In the genomic region with DNA sequence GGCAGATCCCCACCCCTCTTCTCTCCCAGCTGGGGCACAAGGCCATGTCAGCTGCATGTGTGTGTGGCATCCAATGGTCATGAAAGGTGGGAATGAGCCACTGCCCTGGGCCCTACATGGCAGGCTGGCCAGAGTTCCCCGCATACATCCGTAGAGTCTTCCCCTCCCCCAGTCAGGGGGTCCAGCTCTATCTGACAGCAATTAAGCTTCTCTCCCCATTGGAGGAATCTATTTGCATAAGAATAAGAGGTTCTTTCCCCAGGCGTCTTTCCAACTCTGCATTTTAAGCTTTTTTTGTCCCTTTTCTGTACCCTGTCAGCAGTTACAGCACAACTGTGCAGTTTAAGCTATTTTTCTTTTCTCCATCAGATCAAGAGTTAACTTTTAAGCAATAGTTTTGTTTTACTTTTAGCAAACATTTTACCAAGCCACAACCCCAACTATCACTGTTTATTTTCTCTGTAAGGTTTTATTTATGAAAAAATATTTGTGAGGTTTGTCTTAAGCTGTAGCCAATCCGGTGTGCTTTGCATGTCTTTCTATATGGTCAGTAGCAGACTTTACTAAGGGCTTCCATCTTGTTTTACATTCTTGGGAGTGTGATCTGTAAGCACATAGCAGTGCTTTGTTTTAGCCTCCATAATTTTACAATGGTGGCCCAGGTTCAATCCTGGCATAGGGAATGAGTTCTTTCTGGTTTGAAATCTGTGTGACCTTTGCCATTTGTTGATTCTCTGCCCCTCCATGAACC, we compare ENCODE assay signal across 2 cellular contexts.
TF ChIP-seq lines count a peak whose summit lies in the region.

No MANE protein-coding gene starts in this region.

TF ChIP-seq in GM23338, 12 proteins besides CTCF, POLR2A, EP300 and RAD21 (continues in another document):
- TF ChIP-seq POLR2AphosphoS5 (IDR thresholded peaks at IDR 0.05; ENCODE audit: low read depth) (no peak), EZH2phosphoT487 (IDR thresholded peaks at IDR 0.05; ENCODE audit: unreplicated experiment) (no peak), STAT1 (IDR thresholded peaks at IDR 0.05; ENCODE audit: unreplicated experiment) (no peak), ZNF114 (CRISPR knock-in tag; IDR thresholded peaks at IDR 0.05) (no peak), CREB1 (CRISPR knock-in tag; IDR thresholded peaks at IDR 0.05; ENCODE audit: low read depth) (no peak), JUNB (IDR thresholded peaks at IDR 0.05; ENCODE audit: unreplicated experiment) (no peak), ZNF331 (CRISPR knock-in tag; IDR thresholded peaks at IDR 0.05; ENCODE audit: low read depth) (no peak), NANOG (IDR thresholded peaks at IDR 0.05; ENCODE audit: borderline replicate concordance) (no peak)
- TF ChIP-seq, protein P1, sequence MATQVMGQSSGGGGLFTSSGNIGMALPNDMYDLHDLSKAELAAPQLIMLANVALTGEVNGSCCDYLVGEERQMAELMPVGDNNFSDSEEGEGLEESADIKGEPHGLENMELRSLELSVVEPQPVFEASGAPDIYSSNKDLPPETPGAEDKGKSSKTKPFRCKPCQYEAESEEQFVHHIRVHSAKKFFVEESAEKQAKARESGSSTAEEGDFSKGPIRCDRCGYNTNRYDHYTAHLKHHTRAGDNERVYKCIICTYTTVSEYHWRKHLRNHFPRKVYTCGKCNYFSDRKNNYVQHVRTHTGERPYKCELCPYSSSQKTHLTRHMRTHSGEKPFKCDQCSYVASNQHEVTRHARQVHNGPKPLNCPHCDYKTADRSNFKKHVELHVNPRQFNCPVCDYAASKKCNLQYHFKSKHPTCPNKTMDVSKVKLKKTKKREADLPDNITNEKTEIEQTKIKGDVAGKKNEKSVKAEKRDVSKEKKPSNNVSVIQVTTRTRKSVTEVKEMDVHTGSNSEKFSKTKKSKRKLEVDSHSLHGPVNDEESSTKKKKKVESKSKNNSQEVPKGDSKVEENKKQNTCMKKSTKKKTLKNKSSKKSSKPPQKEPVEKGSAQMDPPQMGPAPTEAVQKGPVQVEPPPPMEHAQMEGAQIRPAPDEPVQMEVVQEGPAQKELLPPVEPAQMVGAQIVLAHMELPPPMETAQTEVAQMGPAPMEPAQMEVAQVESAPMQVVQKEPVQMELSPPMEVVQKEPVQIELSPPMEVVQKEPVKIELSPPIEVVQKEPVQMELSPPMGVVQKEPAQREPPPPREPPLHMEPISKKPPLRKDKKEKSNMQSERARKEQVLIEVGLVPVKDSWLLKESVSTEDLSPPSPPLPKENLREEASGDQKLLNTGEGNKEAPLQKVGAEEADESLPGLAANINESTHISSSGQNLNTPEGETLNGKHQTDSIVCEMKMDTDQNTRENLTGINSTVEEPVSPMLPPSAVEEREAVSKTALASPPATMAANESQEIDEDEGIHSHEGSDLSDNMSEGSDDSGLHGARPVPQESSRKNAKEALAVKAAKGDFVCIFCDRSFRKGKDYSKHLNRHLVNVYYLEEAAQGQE (IDR thresholded peaks at IDR 0.05; ENCODE audit: unreplicated experiment): no peak
- TF ChIP-seq, protein P2, sequence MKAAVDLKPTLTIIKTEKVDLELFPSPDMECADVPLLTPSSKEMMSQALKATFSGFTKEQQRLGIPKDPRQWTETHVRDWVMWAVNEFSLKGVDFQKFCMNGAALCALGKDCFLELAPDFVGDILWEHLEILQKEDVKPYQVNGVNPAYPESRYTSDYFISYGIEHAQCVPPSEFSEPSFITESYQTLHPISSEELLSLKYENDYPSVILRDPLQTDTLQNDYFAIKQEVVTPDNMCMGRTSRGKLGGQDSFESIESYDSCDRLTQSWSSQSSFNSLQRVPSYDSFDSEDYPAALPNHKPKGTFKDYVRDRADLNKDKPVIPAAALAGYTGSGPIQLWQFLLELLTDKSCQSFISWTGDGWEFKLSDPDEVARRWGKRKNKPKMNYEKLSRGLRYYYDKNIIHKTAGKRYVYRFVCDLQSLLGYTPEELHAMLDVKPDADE (IDR thresholded peaks at IDR 0.05): no peak

TF ChIP-seq in IMR-90, 13 proteins besides CTCF, POLR2A, EP300 and RAD21:
- TF ChIP-seq FOS (IDR thresholded peaks at IDR 0.05; ENCODE audit: low read depth, low read length): no peak
- TF ChIP-seq CHD1 (IDR thresholded peaks at IDR 0.05; ENCODE audit: low read depth, low read length): no peak
- TF ChIP-seq, protein P3, sequence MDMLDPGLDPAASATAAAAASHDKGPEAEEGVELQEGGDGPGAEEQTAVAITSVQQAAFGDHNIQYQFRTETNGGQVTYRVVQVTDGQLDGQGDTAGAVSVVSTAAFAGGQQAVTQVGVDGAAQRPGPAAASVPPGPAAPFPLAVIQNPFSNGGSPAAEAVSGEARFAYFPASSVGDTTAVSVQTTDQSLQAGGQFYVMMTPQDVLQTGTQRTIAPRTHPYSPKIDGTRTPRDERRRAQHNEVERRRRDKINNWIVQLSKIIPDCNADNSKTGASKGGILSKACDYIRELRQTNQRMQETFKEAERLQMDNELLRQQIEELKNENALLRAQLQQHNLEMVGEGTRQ (IDR thresholded peaks at IDR 0.05; ENCODE audit: low read depth, low read length): no peak
- TF ChIP-seq NFE2L2 (IDR thresholded peaks at IDR 0.05; ENCODE audit: low read depth, low read length): no peak
- TF ChIP-seq MAZ (IDR thresholded peaks at IDR 0.05; ENCODE audit: borderline replicate concordance, low read depth, low read length): no peak
- TF ChIP-seq, protein P4, sequence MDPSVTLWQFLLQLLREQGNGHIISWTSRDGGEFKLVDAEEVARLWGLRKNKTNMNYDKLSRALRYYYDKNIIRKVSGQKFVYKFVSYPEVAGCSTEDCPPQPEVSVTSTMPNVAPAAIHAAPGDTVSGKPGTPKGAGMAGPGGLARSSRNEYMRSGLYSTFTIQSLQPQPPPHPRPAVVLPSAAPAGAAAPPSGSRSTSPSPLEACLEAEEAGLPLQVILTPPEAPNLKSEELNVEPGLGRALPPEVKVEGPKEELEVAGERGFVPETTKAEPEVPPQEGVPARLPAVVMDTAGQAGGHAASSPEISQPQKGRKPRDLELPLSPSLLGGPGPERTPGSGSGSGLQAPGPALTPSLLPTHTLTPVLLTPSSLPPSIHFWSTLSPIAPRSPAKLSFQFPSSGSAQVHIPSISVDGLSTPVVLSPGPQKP (IDR thresholded peaks at IDR 0.05; ENCODE audit: borderline replicate concordance, low read depth, low read length): no peak
- TF ChIP-seq MXI1 (IDR thresholded peaks at IDR 0.05; ENCODE audit: borderline replicate concordance, low read depth, low read length): no peak
- TF ChIP-seq RCOR1 (IDR thresholded peaks at IDR 0.05; ENCODE audit: insufficient replicate concordance, low read length): no peak
TF ChIP-seq in IMR-90: peak in this region for 0.
